1 cellular context compared by ENCODE assay signal in the genomic region with DNA sequence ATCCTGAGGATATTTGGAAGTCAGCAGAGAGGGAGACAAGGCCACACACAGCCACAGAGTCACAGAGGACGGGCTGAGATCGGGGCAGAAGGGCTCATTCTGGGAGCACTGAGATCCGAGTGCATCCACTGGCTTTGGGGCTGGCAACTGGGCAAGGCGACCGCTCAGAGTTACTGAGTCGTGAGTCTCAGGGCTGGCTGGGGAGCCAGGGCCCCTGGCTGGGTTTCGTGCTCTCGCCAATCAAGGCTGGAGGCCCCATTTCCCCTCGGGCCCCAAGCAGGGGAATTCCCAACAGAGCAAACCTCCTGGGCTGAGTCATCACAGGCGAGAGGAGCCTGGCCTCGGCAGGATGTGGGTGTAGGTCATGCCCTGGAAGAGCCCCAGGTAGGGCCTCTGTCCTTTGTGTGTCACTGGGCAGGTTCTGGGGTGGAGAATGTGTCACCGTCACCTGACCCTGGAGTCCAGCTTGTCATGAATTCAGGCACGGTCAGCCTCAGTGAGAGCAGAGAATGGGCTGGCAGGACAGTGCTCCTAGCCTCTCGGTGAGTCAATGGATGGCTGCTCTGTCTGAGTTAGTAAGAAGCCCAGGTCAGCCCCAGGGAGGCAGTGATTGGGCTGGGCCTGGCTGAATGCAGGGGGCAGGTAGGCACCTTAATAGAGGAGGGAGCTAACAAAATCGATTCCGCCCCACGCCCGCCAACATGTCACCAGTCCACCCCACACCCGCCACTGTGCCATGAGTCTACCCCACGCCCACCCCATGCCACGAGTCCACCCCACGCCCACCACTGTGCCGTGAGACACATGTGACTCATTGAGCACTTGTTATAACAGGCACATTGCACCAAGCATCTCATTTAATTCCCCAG.
TF ChIP-seq lines count a peak whose summit lies in the region.

No MANE protein-coding gene starts in this region.

TF ChIP-seq in HepG2, 621 proteins besides CTCF, POLR2A, EP300 and RAD21 (continued from another document and continues in another):
- peak; percentile 99 for TF ChIP-seq PHF21A (CRISPR knock-in tag; IDR thresholded peaks at IDR 0.05)
- peak; percentile 82 for TF ChIP-seq BHLHE40 (IDR thresholded peaks at IDR 0.05; ENCODE audit: low read length)
- no peak for TF ChIP-seq PTBP1 (IDR thresholded peaks at IDR 0.05; ENCODE audit: low read depth, low read length, poor library complexity, severe bottlenecking)
- TF ChIP-seq KMT2B (CRISPR knock-in tag; IDR thresholded peaks at IDR 0.05): peak; percentile 84
- peak; percentile 95 for TF ChIP-seq JUNB (CRISPR knock-in tag; IDR thresholded peaks at IDR 0.05; ENCODE audit: borderline replicate concordance)
- TF ChIP-seq ZSCAN21 (CRISPR knock-in tag; IDR thresholded peaks at IDR 0.05; ENCODE audit: borderline replicate concordance): peak; percentile 85
- no peak for TF ChIP-seq ZNF672 (CRISPR knock-in tag; IDR thresholded peaks at IDR 0.05)
- TF ChIP-seq KLF11 (CRISPR knock-in tag; IDR thresholded peaks at IDR 0.05): peak; percentile 8; the same call in 1 of the 2 replicates
- TF ChIP-seq, protein P1, sequence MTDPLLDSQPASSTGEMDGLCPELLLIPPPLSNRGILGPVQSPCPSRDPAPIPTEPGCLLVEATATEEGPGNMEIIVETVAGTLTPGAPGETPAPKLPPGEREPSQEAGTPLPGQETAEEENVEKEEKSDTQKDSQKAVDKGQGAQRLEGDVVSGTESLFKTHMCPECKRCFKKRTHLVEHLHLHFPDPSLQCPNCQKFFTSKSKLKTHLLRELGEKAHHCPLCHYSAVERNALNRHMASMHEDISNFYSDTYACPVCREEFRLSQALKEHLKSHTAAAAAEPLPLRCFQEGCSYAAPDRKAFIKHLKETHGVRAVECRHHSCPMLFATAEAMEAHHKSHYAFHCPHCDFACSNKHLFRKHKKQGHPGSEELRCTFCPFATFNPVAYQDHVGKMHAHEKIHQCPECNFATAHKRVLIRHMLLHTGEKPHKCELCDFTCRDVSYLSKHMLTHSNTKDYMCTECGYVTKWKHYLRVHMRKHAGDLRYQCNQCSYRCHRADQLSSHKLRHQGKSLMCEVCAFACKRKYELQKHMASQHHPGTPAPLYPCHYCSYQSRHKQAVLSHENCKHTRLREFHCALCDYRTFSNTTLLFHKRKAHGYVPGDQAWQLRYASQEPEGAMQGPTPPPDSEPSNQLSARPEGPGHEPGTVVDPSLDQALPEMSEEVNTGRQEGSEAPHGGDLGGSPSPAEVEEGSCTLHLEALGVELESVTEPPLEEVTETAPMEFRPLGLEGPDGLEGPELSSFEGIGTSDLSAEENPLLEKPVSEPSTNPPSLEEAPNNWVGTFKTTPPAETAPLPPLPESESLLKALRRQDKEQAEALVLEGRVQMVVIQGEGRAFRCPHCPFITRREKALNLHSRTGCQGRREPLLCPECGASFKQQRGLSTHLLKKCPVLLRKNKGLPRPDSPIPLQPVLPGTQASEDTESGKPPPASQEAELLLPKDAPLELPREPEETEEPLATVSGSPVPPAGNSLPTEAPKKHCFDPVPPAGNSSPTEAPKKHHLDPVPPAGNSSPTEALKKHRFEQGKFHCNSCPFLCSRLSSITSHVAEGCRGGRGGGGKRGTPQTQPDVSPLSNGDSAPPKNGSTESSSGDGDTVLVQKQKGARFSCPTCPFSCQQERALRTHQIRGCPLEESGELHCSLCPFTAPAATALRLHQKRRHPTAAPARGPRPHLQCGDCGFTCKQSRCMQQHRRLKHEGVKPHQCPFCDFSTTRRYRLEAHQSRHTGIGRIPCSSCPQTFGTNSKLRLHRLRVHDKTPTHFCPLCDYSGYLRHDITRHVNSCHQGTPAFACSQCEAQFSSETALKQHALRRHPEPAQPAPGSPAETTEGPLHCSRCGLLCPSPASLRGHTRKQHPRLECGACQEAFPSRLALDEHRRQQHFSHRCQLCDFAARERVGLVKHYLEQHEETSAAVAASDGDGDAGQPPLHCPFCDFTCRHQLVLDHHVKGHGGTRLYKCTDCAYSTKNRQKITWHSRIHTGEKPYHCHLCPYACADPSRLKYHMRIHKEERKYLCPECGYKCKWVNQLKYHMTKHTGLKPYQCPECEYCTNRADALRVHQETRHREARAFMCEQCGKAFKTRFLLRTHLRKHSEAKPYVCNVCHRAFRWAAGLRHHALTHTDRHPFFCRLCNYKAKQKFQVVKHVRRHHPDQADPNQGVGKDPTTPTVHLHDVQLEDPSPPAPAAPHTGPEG (CRISPR knock-in tag; IDR thresholded peaks at IDR 0.05): peak; percentile 84; the same call in 1 of the 2 replicates
- TF ChIP-seq, protein P2, sequence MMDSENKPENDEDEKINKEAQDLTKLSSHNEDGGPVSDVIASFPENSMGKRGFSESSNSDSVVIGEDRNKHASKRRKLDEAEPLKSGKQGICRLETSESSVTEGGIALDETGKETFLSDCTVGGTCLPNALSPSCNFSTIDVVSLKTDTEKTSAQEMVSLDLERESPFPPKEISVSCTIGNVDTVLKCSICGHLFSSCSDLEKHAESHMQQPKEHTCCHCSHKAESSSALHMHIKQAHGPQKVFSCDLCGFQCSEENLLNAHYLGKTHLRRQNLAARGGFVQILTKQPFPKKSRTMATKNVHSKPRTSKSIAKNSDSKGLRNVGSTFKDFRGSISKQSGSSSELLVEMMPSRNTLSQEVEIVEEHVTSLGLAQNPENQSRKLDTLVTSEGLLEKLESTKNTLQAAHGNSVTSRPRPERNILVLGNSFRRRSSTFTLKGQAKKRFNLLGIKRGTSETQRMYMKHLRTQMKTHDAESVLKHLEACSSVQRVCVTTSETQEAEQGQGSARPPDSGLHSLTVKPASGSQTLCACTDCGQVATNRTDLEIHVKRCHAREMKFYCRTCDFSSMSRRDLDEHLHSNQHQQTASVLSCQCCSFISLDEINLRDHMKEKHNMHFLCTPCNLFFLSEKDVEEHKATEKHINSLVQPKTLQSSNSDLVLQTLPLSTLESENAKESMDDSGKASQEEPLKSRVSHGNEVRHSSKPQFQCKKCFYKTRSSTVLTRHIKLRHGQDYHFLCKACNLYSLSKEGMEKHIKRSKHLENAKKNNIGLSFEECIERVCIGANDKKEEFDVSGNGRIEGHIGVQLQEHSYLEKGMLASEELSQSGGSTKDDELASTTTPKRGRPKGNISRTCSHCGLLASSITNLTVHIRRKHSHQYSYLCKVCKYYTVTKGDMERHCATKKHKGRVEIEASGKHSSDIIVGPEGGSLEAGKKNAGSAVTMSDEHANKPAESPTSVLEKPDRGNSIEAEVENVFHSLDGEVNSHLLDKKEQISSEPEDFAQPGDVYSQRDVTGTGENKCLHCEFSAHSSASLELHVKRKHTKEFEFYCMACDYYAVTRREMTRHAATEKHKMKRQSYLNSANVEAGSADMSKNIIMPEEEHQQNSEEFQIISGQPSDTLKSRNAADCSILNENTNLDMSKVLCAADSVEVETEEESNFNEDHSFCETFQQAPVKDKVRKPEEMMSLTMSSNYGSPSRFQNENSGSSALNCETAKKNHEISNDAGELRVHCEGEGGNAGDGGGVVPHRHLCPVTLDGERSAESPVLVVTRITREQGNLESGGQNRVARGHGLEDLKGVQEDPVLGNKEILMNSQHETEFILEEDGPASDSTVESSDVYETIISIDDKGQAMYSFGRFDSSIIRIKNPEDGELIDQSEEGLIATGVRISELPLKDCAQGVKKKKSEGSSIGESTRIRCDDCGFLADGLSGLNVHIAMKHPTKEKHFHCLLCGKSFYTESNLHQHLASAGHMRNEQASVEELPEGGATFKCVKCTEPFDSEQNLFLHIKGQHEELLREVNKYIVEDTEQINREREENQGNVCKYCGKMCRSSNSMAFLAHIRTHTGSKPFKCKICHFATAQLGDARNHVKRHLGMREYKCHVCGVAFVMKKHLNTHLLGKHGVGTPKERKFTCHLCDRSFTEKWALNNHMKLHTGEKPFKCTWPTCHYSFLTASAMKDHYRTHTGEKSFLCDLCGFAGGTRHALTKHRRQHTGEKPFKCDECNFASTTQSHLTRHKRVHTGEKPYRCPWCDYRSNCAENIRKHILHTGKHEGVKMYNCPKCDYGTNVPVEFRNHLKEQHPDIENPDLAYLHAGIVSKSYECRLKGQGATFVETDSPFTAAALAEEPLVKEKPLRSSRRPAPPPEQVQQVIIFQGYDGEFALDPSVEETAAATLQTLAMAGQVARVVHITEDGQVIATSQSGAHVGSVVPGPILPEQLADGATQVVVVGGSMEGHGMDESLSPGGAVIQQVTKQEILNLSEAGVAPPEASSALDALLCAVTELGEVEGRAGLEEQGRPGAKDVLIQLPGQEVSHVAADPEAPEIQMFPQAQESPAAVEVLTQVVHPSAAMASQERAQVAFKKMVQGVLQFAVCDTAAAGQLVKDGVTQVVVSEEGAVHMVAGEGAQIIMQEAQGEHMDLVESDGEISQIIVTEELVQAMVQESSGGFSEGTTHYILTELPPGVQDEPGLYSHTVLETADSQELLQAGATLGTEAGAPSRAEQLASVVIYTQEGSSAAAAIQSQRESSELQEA (CRISPR knock-in tag; IDR thresholded peaks at IDR 0.05; ENCODE audit: not compliant biosample characterization): no peak
- no peak for TF ChIP-seq MAF1 (CRISPR knock-in tag; IDR thresholded peaks at IDR 0.05; ENCODE audit: borderline replicate concordance)
- TF ChIP-seq MTA3 (CRISPR knock-in tag; IDR thresholded peaks at IDR 0.05): no peak
- 0 out of 2 replicates have a peak, but pooled peaks have one; percentile 40 for TF ChIP-seq ZNF773 (CRISPR knock-in tag; IDR thresholded peaks at IDR 0.05; ENCODE audit: borderline replicate concordance)
- TF ChIP-seq TEAD3 (CRISPR knock-in tag; optimal IDR thresholded peaks at IDR 0.05; ENCODE audit: borderline replicate concordance): peak; percentile 92
- no peak; the same call in 1 of the 2 replicates for TF ChIP-seq ZNF235 (CRISPR knock-in tag; IDR thresholded peaks at IDR 0.05; ENCODE audit: borderline replicate concordance)
- TF ChIP-seq FOSL1 (CRISPR knock-in tag; IDR thresholded peaks at IDR 0.05; ENCODE audit: borderline replicate concordance): peak; percentile 97
- peak; percentile 94 for TF ChIP-seq TGIF2 (CRISPR knock-in tag; IDR thresholded peaks at IDR 0.05)
- 0 out of 2 replicates have a peak, but pooled peaks have one; percentile 79 for TF ChIP-seq ZSCAN29 (CRISPR knock-in tag; conservative IDR thresholded peaks at IDR 0.05)
- TF ChIP-seq, protein P3, sequence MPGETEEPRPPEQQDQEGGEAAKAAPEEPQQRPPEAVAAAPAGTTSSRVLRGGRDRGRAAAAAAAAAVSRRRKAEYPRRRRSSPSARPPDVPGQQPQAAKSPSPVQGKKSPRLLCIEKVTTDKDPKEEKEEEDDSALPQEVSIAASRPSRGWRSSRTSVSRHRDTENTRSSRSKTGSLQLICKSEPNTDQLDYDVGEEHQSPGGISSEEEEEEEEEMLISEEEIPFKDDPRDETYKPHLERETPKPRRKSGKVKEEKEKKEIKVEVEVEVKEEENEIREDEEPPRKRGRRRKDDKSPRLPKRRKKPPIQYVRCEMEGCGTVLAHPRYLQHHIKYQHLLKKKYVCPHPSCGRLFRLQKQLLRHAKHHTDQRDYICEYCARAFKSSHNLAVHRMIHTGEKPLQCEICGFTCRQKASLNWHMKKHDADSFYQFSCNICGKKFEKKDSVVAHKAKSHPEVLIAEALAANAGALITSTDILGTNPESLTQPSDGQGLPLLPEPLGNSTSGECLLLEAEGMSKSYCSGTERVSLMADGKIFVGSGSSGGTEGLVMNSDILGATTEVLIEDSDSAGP (CRISPR knock-in tag; IDR thresholded peaks at IDR 0.05; ENCODE audit: borderline replicate concordance): peak; percentile 91; the same call in 1 of the 2 replicates
- TF ChIP-seq, protein P4, sequence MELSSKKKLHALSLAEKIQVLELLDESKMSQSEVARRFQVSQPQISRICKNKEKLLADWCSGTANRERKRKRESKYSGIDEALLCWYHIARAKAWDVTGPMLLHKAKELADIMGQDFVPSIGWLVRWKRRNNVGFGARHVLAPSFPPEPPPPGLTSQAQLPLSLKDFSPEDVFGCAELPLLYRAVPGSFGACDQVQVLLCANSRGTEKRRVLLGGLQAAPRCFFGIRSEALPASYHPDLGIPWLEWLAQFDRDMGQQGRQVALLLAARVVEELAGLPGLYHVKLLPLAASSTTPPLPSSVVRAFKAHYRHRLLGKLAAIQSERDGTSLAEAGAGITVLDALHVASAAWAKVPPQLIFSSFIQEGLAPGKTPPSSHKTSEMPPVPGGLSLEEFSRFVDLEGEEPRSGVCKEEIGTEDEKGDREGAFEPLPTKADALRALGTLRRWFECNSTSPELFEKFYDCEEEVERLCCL (CRISPR knock-in tag; IDR thresholded peaks at IDR 0.05; ENCODE audit: borderline replicate concordance): peak; percentile 58; the same call in 1 of the 2 replicates
- TF ChIP-seq ZNF333 (CRISPR knock-in tag; IDR thresholded peaks at IDR 0.05; ENCODE audit: borderline replicate concordance): 0 out of 2 replicates have a peak, but pooled peaks have one; percentile 15
- peak; percentile 96 for TF ChIP-seq HMG20A (CRISPR knock-in tag; IDR thresholded peaks at IDR 0.05; ENCODE audit: borderline replicate concordance)
- TF ChIP-seq ZNF644 (CRISPR knock-in tag; IDR thresholded peaks at IDR 0.05; ENCODE audit: low read depth): peak; percentile 75; the same call in 1 of the 2 replicates
- TF ChIP-seq MZF1 (CRISPR knock-in tag; IDR thresholded peaks at IDR 0.05; ENCODE audit: borderline replicate concordance): no peak
- TF ChIP-seq GZF1 (CRISPR knock-in tag; IDR thresholded peaks at IDR 0.05): no peak
- TF ChIP-seq NR1H2 (CRISPR knock-in tag; IDR thresholded peaks at IDR 0.05; ENCODE audit: borderline replicate concordance, low read depth): peak; percentile 80; the same call in 1 of the 2 replicates
- peak; percentile 83; the same call in 1 of the 2 replicates for TF ChIP-seq ZNF335 (CRISPR knock-in tag; IDR thresholded peaks at IDR 0.05)
- TF ChIP-seq, protein P5, sequence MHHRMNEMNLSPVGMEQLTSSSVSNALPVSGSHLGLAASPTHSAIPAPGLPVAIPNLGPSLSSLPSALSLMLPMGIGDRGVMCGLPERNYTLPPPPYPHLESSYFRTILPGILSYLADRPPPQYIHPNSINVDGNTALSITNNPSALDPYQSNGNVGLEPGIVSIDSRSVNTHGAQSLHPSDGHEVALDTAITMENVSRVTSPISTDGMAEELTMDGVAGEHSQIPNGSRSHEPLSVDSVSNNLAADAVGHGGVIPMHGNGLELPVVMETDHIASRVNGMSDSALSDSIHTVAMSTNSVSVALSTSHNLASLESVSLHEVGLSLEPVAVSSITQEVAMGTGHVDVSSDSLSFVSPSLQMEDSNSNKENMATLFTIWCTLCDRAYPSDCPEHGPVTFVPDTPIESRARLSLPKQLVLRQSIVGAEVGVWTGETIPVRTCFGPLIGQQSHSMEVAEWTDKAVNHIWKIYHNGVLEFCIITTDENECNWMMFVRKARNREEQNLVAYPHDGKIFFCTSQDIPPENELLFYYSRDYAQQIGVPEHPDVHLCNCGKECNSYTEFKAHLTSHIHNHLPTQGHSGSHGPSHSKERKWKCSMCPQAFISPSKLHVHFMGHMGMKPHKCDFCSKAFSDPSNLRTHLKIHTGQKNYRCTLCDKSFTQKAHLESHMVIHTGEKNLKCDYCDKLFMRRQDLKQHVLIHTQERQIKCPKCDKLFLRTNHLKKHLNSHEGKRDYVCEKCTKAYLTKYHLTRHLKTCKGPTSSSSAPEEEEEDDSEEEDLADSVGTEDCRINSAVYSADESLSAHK (CRISPR knock-in tag; IDR thresholded peaks at IDR 0.05; ENCODE audit: borderline replicate concordance): no peak
- TF ChIP-seq ZKSCAN1 (IDR thresholded peaks at IDR 0.05; ENCODE audit: low read length): no peak
- TF ChIP-seq, protein P6, sequence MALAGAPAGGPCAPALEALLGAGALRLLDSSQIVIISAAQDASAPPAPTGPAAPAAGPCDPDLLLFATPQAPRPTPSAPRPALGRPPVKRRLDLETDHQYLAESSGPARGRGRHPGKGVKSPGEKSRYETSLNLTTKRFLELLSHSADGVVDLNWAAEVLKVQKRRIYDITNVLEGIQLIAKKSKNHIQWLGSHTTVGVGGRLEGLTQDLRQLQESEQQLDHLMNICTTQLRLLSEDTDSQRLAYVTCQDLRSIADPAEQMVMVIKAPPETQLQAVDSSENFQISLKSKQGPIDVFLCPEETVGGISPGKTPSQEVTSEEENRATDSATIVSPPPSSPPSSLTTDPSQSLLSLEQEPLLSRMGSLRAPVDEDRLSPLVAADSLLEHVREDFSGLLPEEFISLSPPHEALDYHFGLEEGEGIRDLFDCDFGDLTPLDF (CRISPR knock-in tag; IDR thresholded peaks at IDR 0.05): no peak
